1 cellular context compared by ENCODE assay signal in genomic region chr14:23056956-23057756, GRCh38.
TF ChIP-seq lines count a peak whose summit lies in the region.

A gene with protein sequence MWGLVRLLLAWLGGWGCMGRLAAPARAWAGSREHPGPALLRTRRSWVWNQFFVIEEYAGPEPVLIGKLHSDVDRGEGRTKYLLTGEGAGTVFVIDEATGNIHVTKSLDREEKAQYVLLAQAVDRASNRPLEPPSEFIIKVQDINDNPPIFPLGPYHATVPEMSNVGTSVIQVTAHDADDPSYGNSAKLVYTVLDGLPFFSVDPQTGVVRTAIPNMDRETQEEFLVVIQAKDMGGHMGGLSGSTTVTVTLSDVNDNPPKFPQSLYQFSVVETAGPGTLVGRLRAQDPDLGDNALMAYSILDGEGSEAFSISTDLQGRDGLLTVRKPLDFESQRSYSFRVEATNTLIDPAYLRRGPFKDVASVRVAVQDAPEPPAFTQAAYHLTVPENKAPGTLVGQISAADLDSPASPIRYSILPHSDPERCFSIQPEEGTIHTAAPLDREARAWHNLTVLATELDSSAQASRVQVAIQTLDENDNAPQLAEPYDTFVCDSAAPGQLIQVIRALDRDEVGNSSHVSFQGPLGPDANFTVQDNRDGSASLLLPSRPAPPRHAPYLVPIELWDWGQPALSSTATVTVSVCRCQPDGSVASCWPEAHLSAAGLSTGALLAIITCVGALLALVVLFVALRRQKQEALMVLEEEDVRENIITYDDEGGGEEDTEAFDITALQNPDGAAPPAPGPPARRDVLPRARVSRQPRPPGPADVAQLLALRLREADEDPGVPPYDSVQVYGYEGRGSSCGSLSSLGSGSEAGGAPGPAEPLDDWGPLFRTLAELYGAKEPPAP (minus strand): TSS chr14:23057520. CDS start chr14:23055733, 1,787 bp downstream.

TF ChIP-seq in GM23338, 12 proteins besides CTCF, POLR2A, EP300 and RAD21 (continued from another document):
- TF ChIP-seq, protein P1, sequence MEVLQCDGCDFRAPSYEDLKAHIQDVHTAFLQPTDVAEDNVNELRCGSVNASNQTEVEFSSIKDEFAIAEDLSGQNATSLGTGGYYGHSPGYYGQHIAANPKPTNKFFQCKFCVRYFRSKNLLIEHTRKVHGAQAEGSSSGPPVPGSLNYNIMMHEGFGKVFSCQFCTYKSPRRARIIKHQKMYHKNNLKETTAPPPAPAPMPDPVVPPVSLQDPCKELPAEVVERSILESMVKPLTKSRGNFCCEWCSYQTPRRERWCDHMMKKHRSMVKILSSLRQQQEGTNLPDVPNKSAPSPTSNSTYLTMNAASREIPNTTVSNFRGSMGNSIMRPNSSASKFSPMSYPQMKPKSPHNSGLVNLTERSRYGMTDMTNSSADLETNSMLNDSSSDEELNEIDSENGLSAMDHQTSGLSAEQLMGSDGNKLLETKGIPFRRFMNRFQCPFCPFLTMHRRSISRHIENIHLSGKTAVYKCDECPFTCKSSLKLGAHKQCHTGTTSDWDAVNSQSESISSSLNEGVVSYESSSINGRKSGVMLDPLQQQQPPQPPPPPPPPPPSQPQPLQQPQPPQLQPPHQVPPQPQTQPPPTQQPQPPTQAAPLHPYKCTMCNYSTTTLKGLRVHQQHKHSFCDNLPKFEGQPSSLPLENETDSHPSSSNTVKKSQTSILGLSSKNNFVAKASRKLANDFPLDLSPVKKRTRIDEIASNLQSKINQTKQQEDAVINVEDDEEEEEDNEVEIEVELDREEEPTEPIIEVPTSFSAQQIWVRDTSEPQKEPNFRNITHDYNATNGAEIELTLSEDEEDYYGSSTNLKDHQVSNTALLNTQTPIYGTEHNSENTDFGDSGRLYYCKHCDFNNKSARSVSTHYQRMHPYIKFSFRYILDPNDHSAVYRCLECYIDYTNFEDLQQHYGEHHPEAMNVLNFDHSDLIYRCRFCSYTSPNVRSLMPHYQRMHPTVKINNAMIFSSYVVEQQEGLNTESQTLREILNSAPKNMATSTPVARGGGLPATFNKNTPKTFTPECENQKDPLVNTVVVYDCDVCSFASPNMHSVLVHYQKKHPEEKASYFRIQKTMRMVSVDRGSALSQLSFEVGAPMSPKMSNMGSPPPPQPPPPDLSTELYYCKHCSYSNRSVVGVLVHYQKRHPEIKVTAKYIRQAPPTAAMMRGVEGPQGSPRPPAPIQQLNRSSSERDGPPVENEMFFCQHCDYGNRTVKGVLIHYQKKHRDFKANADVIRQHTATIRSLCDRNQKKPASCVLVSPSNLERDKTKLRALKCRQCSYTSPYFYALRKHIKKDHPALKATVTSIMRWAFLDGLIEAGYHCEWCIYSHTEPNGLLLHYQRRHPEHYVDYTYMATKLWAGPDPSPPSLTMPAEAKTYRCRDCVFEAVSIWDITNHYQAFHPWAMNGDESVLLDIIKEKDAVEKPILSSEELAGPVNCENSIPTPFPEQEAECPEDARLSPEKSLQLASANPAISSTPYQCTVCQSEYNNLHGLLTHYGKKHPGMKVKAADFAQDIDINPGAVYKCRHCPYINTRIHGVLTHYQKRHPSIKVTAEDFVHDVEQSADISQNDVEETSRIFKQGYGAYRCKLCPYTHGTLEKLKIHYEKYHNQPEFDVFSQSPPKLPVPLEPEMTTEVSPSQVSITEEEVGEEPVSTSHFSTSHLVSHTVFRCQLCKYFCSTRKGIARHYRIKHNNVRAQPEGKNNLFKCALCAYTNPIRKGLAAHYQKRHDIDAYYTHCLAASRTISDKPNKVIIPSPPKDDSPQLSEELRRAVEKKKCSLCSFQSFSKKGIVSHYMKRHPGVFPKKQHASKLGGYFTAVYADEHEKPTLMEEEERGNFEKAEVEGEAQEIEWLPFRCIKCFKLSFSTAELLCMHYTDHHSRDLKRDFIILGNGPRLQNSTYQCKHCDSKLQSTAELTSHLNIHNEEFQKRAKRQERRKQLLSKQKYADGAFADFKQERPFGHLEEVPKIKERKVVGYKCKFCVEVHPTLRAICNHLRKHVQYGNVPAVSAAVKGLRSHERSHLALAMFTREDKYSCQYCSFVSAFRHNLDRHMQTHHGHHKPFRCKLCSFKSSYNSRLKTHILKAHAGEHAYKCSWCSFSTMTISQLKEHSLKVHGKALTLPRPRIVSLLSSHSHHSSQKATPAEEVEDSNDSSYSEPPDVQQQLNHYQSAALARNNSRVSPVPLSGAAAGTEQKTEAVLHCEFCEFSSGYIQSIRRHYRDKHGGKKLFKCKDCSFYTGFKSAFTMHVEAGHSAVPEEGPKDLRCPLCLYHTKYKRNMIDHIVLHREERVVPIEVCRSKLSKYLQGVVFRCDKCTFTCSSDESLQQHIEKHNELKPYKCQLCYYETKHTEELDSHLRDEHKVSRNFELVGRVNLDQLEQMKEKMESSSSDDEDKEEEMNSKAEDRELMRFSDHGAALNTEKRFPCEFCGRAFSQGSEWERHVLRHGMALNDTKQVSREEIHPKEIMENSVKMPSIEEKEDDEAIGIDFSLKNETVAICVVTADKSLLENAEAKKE (CRISPR knock-in tag; IDR thresholded peaks at IDR 0.05) = no peak
- TF ChIP-seq POLR2AphosphoS5 (IDR thresholded peaks at IDR 0.05; ENCODE audit: low read depth) (no peak; the same call in 1 of the 2 replicates), REST (IDR thresholded peaks at IDR 0.05; ENCODE audit: unreplicated experiment) (no peak), ZNF114 (CRISPR knock-in tag; IDR thresholded peaks at IDR 0.05) (no peak)
TF ChIP-seq in GM23338: peak in this region for 0.
